In genomic region chr11:108223449-108224149, GRCh38 we compare ENCODE assay signal across 8 cellular contexts. TPM values are rescaled to one million over a fixed set of nuclear protein-coding genes. Genes with fewer than 3 reads are reported as not detected.
DNase-seq lines count a peak whose midpoint lies in the region; ATAC-seq and TF ChIP-seq lines count a peak whose summit lies in the region.

No MANE protein-coding gene starts in this region.

- TF ChIP-seq CTCF in lower leg skin (IDR thresholded peaks at IDR 0.05) (no peak), glutamatergic neuron (IDR thresholded peaks at IDR 0.05; ENCODE audit: partially characterized antibody, unreplicated experiment) (no peak)

- DNase-seq in activated CD4-positive, CD25-positive, alpha-beta regulatory T cell (lab: John Stamatoyannopoulos, UW) = no peak
- DNase-seq in NCI-H82 (lab: John Stamatoyannopoulos, UW) = peak; percentile 52
- peak; percentile 62 for DNase-seq in amniotic epithelial cell (ENCODE audit: low read depth)
- DNase-seq in lower leg skin (ENCODE audit: low spot score in 2 of 2) = no peak
- no peak for DNase-seq in glutamatergic neuron
- DNase-seq in mucosa of gallbladder (ENCODE audit: low spot score) = no peak

- H3K27me3 Mint-ChIP-seq in glutamatergic neuron (ENCODE audit: unreplicated experiment) = no peaks in the 10 kb centered on the region

- peak; percentile 37 to 41 for ATAC-seq in activated CD4-positive, CD25-positive, alpha-beta regulatory T cell treated with anti-CD3 and anti-CD28 coated beads, Interleukin-2, amount 50 U/mL, for 24 hours
- ATAC-seq in HG02610 (IDR thresholded peaks at IDR 0.05; ENCODE audit: unreplicated experiment) = peak; percentile 38

- H3K4me3 ChIP-seq in lower leg skin (ENCODE audit: low read depth, poor library complexity, severe bottlenecking) = peak overlapping the region; percentile 53

- intact Hi-C loops in lower leg skin (cut with DNase I; ENCODE audit: low total_unique reads) = no loop called here

- no peak overlapping the region for H3K4me3 Mint-ChIP-seq in glutamatergic neuron (ENCODE audit: unreplicated experiment)

- no peak overlapping the region for H3K27ac Mint-ChIP-seq in glutamatergic neuron (ENCODE audit: unreplicated experiment)

- H3K9me3 Mint-ChIP-seq in glutamatergic neuron (ENCODE audit: unreplicated experiment) = peaks cover 10% of the 10 kb centered on the region

- peaks cover 41% of the 10 kb centered on the region for H3K4me1 Mint-ChIP-seq in glutamatergic neuron (ENCODE audit: low read depth, unreplicated experiment)

- 11% methylated on average over 17 of the region's 17 CpGs for WGBS in lower leg skin, 2 donors

- no peak for TF ChIP-seq POLR2A in lower leg skin (IDR thresholded peaks at IDR 0.05)

- H3K36me3 Mint-ChIP-seq in glutamatergic neuron (ENCODE audit: unreplicated experiment) = no peaks in the 10 kb centered on the region

RNA-seq across cellular contexts. Expression of gene ATM, which starts 0.7 kb away (rescaled TPM):
- total RNA-seq in lower leg skin = 10 to 100 TPM; 18.4 to 44.9 (median 33.3) TPM
- total RNA-seq in glutamatergic neuron (ENCODE audit: unreplicated experiment) = 139 TPM
- total RNA-seq in mucosa of gallbladder = 68.1 TPM

RNA-seq across cellular contexts. Expression of gene NPAT, which starts 1.2 kb away (rescaled TPM):
- total RNA-seq in lower leg skin (10 to 100 TPM; 11.9 to 27.6 (median 14.6) TPM), glutamatergic neuron (ENCODE audit: unreplicated experiment) (16.3 TPM), mucosa of gallbladder (12.5 TPM)

Comparison
In these comparisons a context has a peak if more than half of its experiments do, and no peak if none do; other contexts are left out.
1. DNase-seq: peak in NCI-H82 (single experiment) and amniotic epithelial cell (single experiment); none in activated CD4-positive, CD25-positive, alpha-beta regulatory T cell (0 of 4), lower leg skin (0 of 2), glutamatergic neuron (single experiment) and mucosa of gallbladder (single experiment).